In genomic region chr10:88791924-88792323, GRCh38 we compare ENCODE assay signal across 8 cellular contexts. TPM values are rescaled to one million over a fixed set of nuclear protein-coding genes. Genes with fewer than 3 reads are reported as not detected.
A peak's percentile ranks its signal among the peaks of the same experiment; 100 is the strongest.
DNase-seq lines count a peak whose midpoint lies in the region; ATAC-seq, FAIRE-seq and TF ChIP-seq lines count a peak whose summit lies in the region.

No MANE protein-coding gene starts in this region.

- no peak overlapping the region for H4K91ac ChIP-seq in H1 (replicated peaks; ENCODE audit: insufficient read length, low read length)

- no peaks in the 10 kb centered on the region for H3K36me3 ChIP-seq in MG63
- H3K36me3 ChIP-seq in H1 (ENCODE audit: control insufficient read depth in 2 of 4, insufficient read depth in 4 of 4, low read length in 3 of 4), result no peaks in the 10 kb centered on the region
- H3K36me3 ChIP-seq in CD8-positive, alpha-beta T cell (ENCODE audit: insufficient read depth, low read length), result no peaks in the 10 kb centered on the region

- H2AFZ ChIP-seq in H1 (ENCODE audit: low read length), result no peak overlapping the region

- no peak overlapping the region for H2BK5ac ChIP-seq in H1 (ENCODE audit: low read depth, low read length)

- H3K9ac ChIP-seq in H1 (replicated peaks in 1 of 4; ENCODE audit: extremely low read depth in 1 of 4, low read depth in 3 of 4, low read length in 3 of 4), result no peak overlapping the region

- H3K4me1 Mint-ChIP-seq in activated T-helper 17 cell treated with anti-CD3 and anti-CD28 coated beads, Interleukin-2, amount 50 U/mL, for 72 hours, result peaks cover 16% of the 10 kb centered on the region
- peaks cover 10% of the 10 kb centered on the region for H3K4me1 Mint-ChIP-seq in CD8-positive, alpha-beta T cell (ENCODE audit: low read depth)

- no peak overlapping the region for H2BK20ac ChIP-seq in H1 (ENCODE audit: low read length)

- H3K9me3 Mint-ChIP-seq in activated T-helper 17 cell treated with anti-CD3 and anti-CD28 coated beads, Interleukin-2, amount 50 U/mL, for 72 hours, result no peaks in the 10 kb centered on the region
- H3K9me3 Mint-ChIP-seq in CD8-positive, alpha-beta T cell, result no peaks in the 10 kb centered on the region

- H3K4me3 ChIP-seq in MG63 (no peak overlapping the region), H1 (ENCODE audit: extremely low read depth in 1 of 4, insufficient read depth in 2 of 4, low read depth in 3 of 4, low read length in 4 of 4) (no peak overlapping the region)
- no peak overlapping the region for H3K4me3 ChIP-seq in CD8-positive, alpha-beta T cell (ENCODE audit: low read depth, low read length)

- POLR2A ChIA-PET in H1 (lab: Charles Lee; ENCODE audit: partially characterized antibody), result no interaction called here
- POLR2A ChIA-PET in CD8-positive, alpha-beta T cell (lab: Charles Lee), result no interaction called here

- H3K14ac ChIP-seq in H1 (ENCODE audit: insufficient read length), result no peak overlapping the region

- no peaks in the 10 kb centered on the region for H4K20me1 ChIP-seq in H1 (replicated peaks in 1 of 2; ENCODE audit: control insufficient read depth in 1 of 2, insufficient read depth in 2 of 2, low read length in 2 of 2)

- H3K79me2 ChIP-seq in H1 (ENCODE audit: control insufficient read depth in 1 of 2, insufficient read depth in 2 of 2, low read length in 2 of 2), result no peaks in the 10 kb centered on the region

- no peak overlapping the region for H3K4ac ChIP-seq in H1 (replicated peaks; ENCODE audit: insufficient read length, low read depth, low read length)

- H3K79me1 ChIP-seq in H1 (ENCODE audit: low read depth, low read length), result no peaks in the 10 kb centered on the region

- H3K23me2 ChIP-seq in H1 (ENCODE audit: low read depth, low read length), result no peaks in the 10 kb centered on the region

- H3K27ac ChIP-seq in H1 (ENCODE audit: low read depth, low read length), result no peak overlapping the region
- H3K27ac ChIP-seq in CD8-positive, alpha-beta T cell (ENCODE audit: low read depth, low read length), result no peak overlapping the region

- no peak overlapping the region for H3K4me3 Mint-ChIP-seq in activated T-helper 17 cell treated with anti-CD3 and anti-CD28 coated beads, Interleukin-2, amount 50 U/mL, for 72 hours
- H3K4me3 Mint-ChIP-seq in CD8-positive, alpha-beta T cell, result no peak overlapping the region

- H2AK5ac ChIP-seq in H1 (ENCODE audit: low read depth, low read length), result no peak overlapping the region

- no peak overlapping the region for H2BK15ac ChIP-seq in H1 (ENCODE audit: low read length)

- ATAC-seq in activated T-helper 17 cell treated with anti-CD3 and anti-CD28 coated beads, Interleukin-2, amount 50 U/mL, for 72 hours (replicated peaks), result no peak
- no peak for ATAC-seq in CD8-positive, alpha-beta T cell

- H3K4me1 ChIP-seq in H1 (replicated peaks in 1 of 4; ENCODE audit: control insufficient read depth in 3 of 4, insufficient read depth in 4 of 4, low read length in 3 of 4), result no peaks in the 10 kb centered on the region
- peaks cover 12% of the 10 kb centered on the region for H3K4me1 ChIP-seq in CD8-positive, alpha-beta T cell (ENCODE audit: insufficient read depth, low read length)

- no peak overlapping the region for H4K5ac ChIP-seq in H1 (ENCODE audit: insufficient read length, low read depth, low read length)

- H3K27ac Mint-ChIP-seq in activated T-helper 17 cell treated with anti-CD3 and anti-CD28 coated beads, Interleukin-2, amount 50 U/mL, for 72 hours, result no peak overlapping the region
- no peak overlapping the region for H3K27ac Mint-ChIP-seq in CD8-positive, alpha-beta T cell

- H3K18ac ChIP-seq in H1 (ENCODE audit: extremely low read depth, low read length), result no peak overlapping the region

- TF ChIP-seq RAD21 in H1 (IDR thresholded peaks at IDR 0.05 in 1 of 2, conservative IDR thresholded peaks at IDR 0.05 in 1 of 2; ENCODE audit: low read depth in 2 of 2, low read length in 2 of 2), result peak; percentile 58 to 60

- TF ChIP-seq EP300 in H1 (IDR thresholded peaks at IDR 0.05; ENCODE audit: borderline replicate concordance in 1 of 2, low read depth in 2 of 2, low read length in 2 of 2), result no peak

- no peak overlapping the region for H4K8ac ChIP-seq in H1 (ENCODE audit: extremely low read depth, insufficient read depth, low read length)

- peak; percentile 93 for FAIRE-seq in H1 (lab: Jason Lieb, UNC)

- no peaks in the 10 kb centered on the region for H3K36me3 Mint-ChIP-seq in activated T-helper 17 cell treated with anti-CD3 and anti-CD28 coated beads, Interleukin-2, amount 50 U/mL, for 72 hours (ENCODE audit: low read depth)
- no peaks in the 10 kb centered on the region for H3K36me3 Mint-ChIP-seq in CD8-positive, alpha-beta T cell

- DNase-seq in NCI-H510A treated with DMSO at 0.1 percent for 48 hours (lab: John Stamatoyannopoulos, UW) (peak; percentile 4), NCI-H510A (lab: John Stamatoyannopoulos, UW) (no peak), MG63 (peak; percentile 31), H1 (ENCODE audit: low read depth in 1 of 2, low spot score in 2 of 2) (no peak), renal cortical epithelial cell (ENCODE audit: low read depth) (peak; percentile 13)
- no peak for DNase-seq in CD8-positive, alpha-beta T cell
- no peak for DNase-seq in activated CD4-positive, CD25-positive, alpha-beta regulatory T cell (lab: John Stamatoyannopoulos, UW)

- TF ChIP-seq CTCF in H1 (IDR thresholded peaks at IDR 0.05; ENCODE audit: control extremely low read depth in 1 of 3, insufficient read depth in 1 of 3, low read depth in 1 of 3, low read length in 3 of 3), result peak; percentile 44 to 78 (median 65)
- no peak for TF ChIP-seq CTCF in CD8-positive, alpha-beta T cell (IDR thresholded peaks at IDR 0.05)

- no peaks in the 10 kb centered on the region for H3K27me3 ChIP-seq in MG63
- no peaks in the 10 kb centered on the region for H3K27me3 ChIP-seq in H1 (replicated peaks in 1 of 4; ENCODE audit: control insufficient read depth in 3 of 4, extremely low read depth in 1 of 4, insufficient read depth in 3 of 4, low read length in 3 of 4)
- H3K27me3 ChIP-seq in CD8-positive, alpha-beta T cell (ENCODE audit: insufficient read depth, low read length), result no peaks in the 10 kb centered on the region

- 49% methylated on average over 2 of the region's 2 CpGs; no CpG with 5 or more reads in 1 of the 2 experiments for WGBS in H1 (ENCODE audit: extremely low coverage in 1 of 2, insufficient coverage in 1 of 2, insufficient read length in 1 of 2, insufficient replicate concordance in 2 of 2, low coverage in 1 of 2, low lambda C conversion rate in 2 of 2, missing lambda C conversion rate in 1 of 2), 2 experiments

- H3K23ac ChIP-seq in H1 (ENCODE audit: insufficient read length), result no peak overlapping the region

- CTCF ChIA-PET in H1 (lab: Charles Lee; ENCODE audit: partially characterized antibody), result interaction anchor here (0.6 to 2.4 kb wide), 12 partner anchors 11 to 596 kb away, joined by 3 to 28 read pairs (median 4); no protein-coding TSS in a partner anchor
- CTCF ChIA-PET in CD8-positive, alpha-beta T cell (lab: Charles Lee), result no interaction called here

- H3K9me3 ChIP-seq in MG63 (no peaks in the 10 kb centered on the region), H1 (ENCODE audit: insufficient read depth in 2 of 2, low read depth in 1 of 2, low read length in 1 of 2) (no peaks in the 10 kb centered on the region)
- H3K9me3 ChIP-seq in CD8-positive, alpha-beta T cell (ENCODE audit: low read length), result no peaks in the 10 kb centered on the region

- no peak overlapping the region for H2BK12ac ChIP-seq in H1 (ENCODE audit: low read depth, low read length)

- H3K4me2 ChIP-seq in H1 (ENCODE audit: insufficient read depth in 1 of 2, low read depth in 2 of 2, low read length in 2 of 2), result no peak overlapping the region

- no peaks in the 10 kb centered on the region for H3K27me3 Mint-ChIP-seq in activated T-helper 17 cell treated with anti-CD3 and anti-CD28 coated beads, Interleukin-2, amount 50 U/mL, for 72 hours
- H3K27me3 Mint-ChIP-seq in CD8-positive, alpha-beta T cell (ENCODE audit: low read depth), result no peaks in the 10 kb centered on the region

- TF ChIP-seq POLR2A in H1 (IDR thresholded peaks at IDR 0.05; ENCODE audit: control extremely low read depth in 1 of 2, low read depth in 2 of 2, low read length in 2 of 2), result no peak

- no peak overlapping the region for H2BK120ac ChIP-seq in H1 (replicated peaks; ENCODE audit: low read depth, low read length)

- no peak overlapping the region for H3K56ac ChIP-seq in H1 (replicated peaks; ENCODE audit: insufficient read length, low read depth, low read length)

- intact Hi-C loops in CD8-positive, alpha-beta T cell (cut with DNase I, micrococcal nuclease), result no loop called here

RNA-seq across cellular contexts. Expression of gene LIPM, which starts 10.6 kb away (rescaled TPM):
- not detected in 2 replicates for total RNA-seq in MG63 (2014; rRNA removed; shearing (Covaris generic); ENCODE audit: low replicate concordance)
- not detected in 2 replicates for total RNA-seq in H1 (2021; fragmentation: NEBNext Ultra II Directional; extraction: Animal tissue kit (Norgen Biotek cat#: 25700))
- not detected in 2 replicates for polyA plus RNA-seq in H1 (2011; rRNA removed)
- not detected for polyA plus RNA-seq in H1 (2011; cell fraction: cytosol; rRNA removed)
- polyA plus RNA-seq in H1 (2011; cell fraction: nucleus; rRNA removed), result not detected
- polyA plus RNA-seq in H1 (2012, experiment 1 of 2), result not detected in 4 replicates
- not detected for polyA plus RNA-seq in H1 (2012, experiment 2 of 2)
- not detected for polyA plus RNA-seq in H1 (2013, experiment 1 of 2)
- not detected for polyA plus RNA-seq in H1 (2013, experiment 2 of 2)
- not detected in 2 replicates for polyA minus RNA-seq in H1 (2011; rRNA and poly(A)+ RNA removed)
- not detected for polyA minus RNA-seq in H1 (2011; cell fraction: cytosol; rRNA and poly(A)+ RNA removed)
- polyA minus RNA-seq in H1 (2011; cell fraction: nucleus; rRNA and poly(A)+ RNA removed), result not detected
- not detected in 2 replicates for total RNA-seq in renal cortical epithelial cell
- not detected for total RNA-seq in activated T-helper 17 cell treated with anti-CD3 and anti-CD28 coated beads, Interleukin-2, amount 50 U/mL, for 72 hours
- not detected for total RNA-seq in CD8-positive, alpha-beta T cell

RNA-seq across cellular contexts. Expression of gene LIPN, which starts 32.1 kb away (rescaled TPM):
- total RNA-seq in MG63 (2014; rRNA removed; shearing (Covaris generic); ENCODE audit: low replicate concordance), result 0.10 TPM in 1 of 2 replicates, not detected in the other
- total RNA-seq in H1 (2021; fragmentation: NEBNext Ultra II Directional; extraction: Animal tissue kit (Norgen Biotek cat#: 25700)), result not detected in 2 replicates
- polyA plus RNA-seq in H1 (2011; rRNA removed), result not detected in 2 replicates
- not detected for polyA plus RNA-seq in H1 (2011; cell fraction: cytosol; rRNA removed)
- not detected for polyA plus RNA-seq in H1 (2011; cell fraction: nucleus; rRNA removed)
- not detected in 4 replicates for polyA plus RNA-seq in H1 (2012, experiment 1 of 2)
- polyA plus RNA-seq in H1 (2012, experiment 2 of 2), result not detected
- not detected for polyA plus RNA-seq in H1 (2013, experiment 1 of 2)
- not detected for polyA plus RNA-seq in H1 (2013, experiment 2 of 2)
- not detected in 2 replicates for polyA minus RNA-seq in H1 (2011; rRNA and poly(A)+ RNA removed)
- polyA minus RNA-seq in H1 (2011; cell fraction: cytosol; rRNA and poly(A)+ RNA removed), result not detected
- polyA minus RNA-seq in H1 (2011; cell fraction: nucleus; rRNA and poly(A)+ RNA removed), result not detected
- not detected in 2 replicates for total RNA-seq in renal cortical epithelial cell
- not detected for total RNA-seq in activated T-helper 17 cell treated with anti-CD3 and anti-CD28 coated beads, Interleukin-2, amount 50 U/mL, for 72 hours
- not detected for total RNA-seq in CD8-positive, alpha-beta T cell

RNA-seq across cellular contexts. Expression of gene ANKRD22, which starts 59.7 kb away (rescaled TPM):
- not detected in 2 replicates for total RNA-seq in MG63 (2014; rRNA removed; shearing (Covaris generic); ENCODE audit: low replicate concordance)
- total RNA-seq in H1 (2021; fragmentation: NEBNext Ultra II Directional; extraction: Animal tissue kit (Norgen Biotek cat#: 25700)), result not detected in 2 replicates
- 0.05 and 0.68 TPM in 2 replicates for polyA plus RNA-seq in H1 (2011; rRNA removed)
- 0.14 TPM for polyA plus RNA-seq in H1 (2011; cell fraction: cytosol; rRNA removed)
- polyA plus RNA-seq in H1 (2011; cell fraction: nucleus; rRNA removed), result 0.07 TPM
- polyA plus RNA-seq in H1 (2012, experiment 1 of 2), result 0.37 to 0.94 TPM (median 0.47 TPM) in 4 replicates
- polyA plus RNA-seq in H1 (2012, experiment 2 of 2), result 0.10 TPM
- not detected for polyA plus RNA-seq in H1 (2013, experiment 1 of 2)
- not detected for polyA plus RNA-seq in H1 (2013, experiment 2 of 2)
- 0.20 TPM in 1 of 2 replicates, not detected in the other for polyA minus RNA-seq in H1 (2011; rRNA and poly(A)+ RNA removed)
- polyA minus RNA-seq in H1 (2011; cell fraction: cytosol; rRNA and poly(A)+ RNA removed), result not detected
- polyA minus RNA-seq in H1 (2011; cell fraction: nucleus; rRNA and poly(A)+ RNA removed), result not detected
- 0.05 and 1.0 TPM in 2 replicates for total RNA-seq in renal cortical epithelial cell
- total RNA-seq in activated T-helper 17 cell treated with anti-CD3 and anti-CD28 coated beads, Interleukin-2, amount 50 U/mL, for 72 hours, result 1 to 10 TPM in 1 of 2 donors, under 1 TPM in 1; 0.21 to 5.9 TPM
- total RNA-seq in CD8-positive, alpha-beta T cell, result not detected

Comparison
In these comparisons a context has a peak if more than half of its experiments do, and no peak if none do; other contexts are left out.
1. DNase-seq: peak in NCI-H510A treated with DMSO at 0.1 percent for 48 hours (single experiment), MG63 (single experiment) and renal cortical epithelial cell (single experiment); none in NCI-H510A (single experiment), H1 (0 of 2), CD8-positive, alpha-beta T cell (0 of 7) and activated CD4-positive, CD25-positive, alpha-beta regulatory T cell (0 of 4).